Comparison of ENCODE assay signal across 8 cellular contexts in genomic region chr14:67411375-67411774, GRCh38.
DNase-seq lines count a peak whose midpoint lies in the region; ATAC-seq lines count a peak whose summit lies in the region.

No MANE protein-coding gene starts in this region.

- no peaks in the 10 kb centered on the region for H3K9me3 ChIP-seq in mucosa of rectum (ENCODE audit: control insufficient read depth in 2 of 2, low read length in 2 of 2)

- H3K27ac ChIP-seq in mucosa of rectum (ENCODE audit: low read depth in 2 of 2, low read length in 2 of 2): peak overlapping the region; percentile 83 to 88

- H3K27ac Mint-ChIP-seq in stimulated activated naive CD8-positive, alpha-beta T cell treated with anti-CD3 and anti-CD28 coated beads, Interleukin-15, amount 100 ng/mL, for 72 hours: no peak overlapping the region
- H3K27ac Mint-ChIP-seq in dendritic cell treated with granulocyte-macrophage colony-stimulating factor and Interleukin-4, amounts not matched to agents 40 ng/mL and 50 ng/mL, for 4 days: peak overlapping the region; percentile 50
- H3K27ac Mint-ChIP-seq in stimulated activated naive B cell treated with anti-CD40 and anti-IgM and Interleukin-4, amounts not matched to agents 10 μg/mL and 1 μg/mL and 100 μg/mL, for 72 hours: no peak overlapping the region

- no peaks in the 10 kb centered on the region for H3K27me3 ChIP-seq in mucosa of rectum (ENCODE audit: control insufficient read depth in 2 of 2, insufficient read depth in 2 of 2, low read length in 2 of 2)

- peaks cover 14% of the 10 kb centered on the region for H3K27me3 Mint-ChIP-seq in stimulated activated naive CD8-positive, alpha-beta T cell treated with anti-CD3 and anti-CD28 coated beads, Interleukin-15, amount 100 ng/mL, for 72 hours
- H3K27me3 Mint-ChIP-seq in dendritic cell treated with granulocyte-macrophage colony-stimulating factor and Interleukin-4, amounts not matched to agents 40 ng/mL and 50 ng/mL, for 4 days: peaks cover 36% of the 10 kb centered on the region
- peaks cover 21 to 31% of the 10 kb centered on the region in 2 donors for H3K27me3 Mint-ChIP-seq in stimulated activated naive B cell treated with anti-CD40 and anti-IgM and Interleukin-4, amounts not matched to agents 10 μg/mL and 1 μg/mL and 100 μg/mL, for 72 hours

- ATAC-seq in stimulated activated naive CD8-positive, alpha-beta T cell treated with anti-CD3 and anti-CD28 coated beads, Interleukin-15, amount 100 ng/mL, for 72 hours: no peak
- no peak for ATAC-seq in stimulated activated naive CD8-positive, alpha-beta T cell treated with anti-CD3 and anti-CD28 coated beads, Interleukin-15, Interleukin-2, amounts not matched to agents 100 U/mL and 50 U/mL, for 24 hours
- ATAC-seq in GM21381 (IDR thresholded peaks at IDR 0.05; ENCODE audit: unreplicated experiment): no peak
- ATAC-seq in stimulated activated naive B cell treated with anti-CD40 and anti-IgM and Interleukin-4, amounts not matched to agents 10 μg/mL and 1 μg/mL and 100 μg/mL, for 72 hours (replicated peaks): no peak
- no peak for ATAC-seq in HG03045 (IDR thresholded peaks at IDR 0.05; ENCODE audit: unreplicated experiment)

- DNase-seq in stimulated activated naive CD8-positive, alpha-beta T cell treated with anti-CD3 and anti-CD28 coated beads, Interleukin-15, amount 100 ng/mL, for 72 hours: no peak
- DNase-seq in stimulated activated naive CD8-positive, alpha-beta T cell treated with anti-CD3 and anti-CD28 coated beads, Interleukin-15, Interleukin-2, amounts not matched to agents 100 U/mL and 50 U/mL, for 24 hours: no peak
- no peak for DNase-seq in NCI-H2196 (lab: John Stamatoyannopoulos, UW; ENCODE audit: unreplicated experiment)
- no peak for DNase-seq in stimulated activated naive B cell treated with anti-CD40 and anti-IgM and Interleukin-4, amounts not matched to agents 10 μg/mL and 1 μg/mL and 100 μg/mL, for 72 hours

- intact Hi-C loops in dendritic cell treated with granulocyte-macrophage colony-stimulating factor and Interleukin-4, amounts not matched to agents 40 ng/mL and 50 ng/mL, for 4 days (cut with micrococcal nuclease): no loop called here

- peak overlapping the region; percentile 70 to 79 for H3K4me3 Mint-ChIP-seq in stimulated activated naive CD8-positive, alpha-beta T cell treated with anti-CD3 and anti-CD28 coated beads, Interleukin-15, amount 100 ng/mL, for 72 hours
- peak overlapping the region; percentile 67 for H3K4me3 Mint-ChIP-seq in dendritic cell treated with granulocyte-macrophage colony-stimulating factor and Interleukin-4, amounts not matched to agents 40 ng/mL and 50 ng/mL, for 4 days
- peak overlapping the region in 1 of 2 donors; percentile 81 for H3K4me3 Mint-ChIP-seq in stimulated activated naive B cell treated with anti-CD40 and anti-IgM and Interleukin-4, amounts not matched to agents 10 μg/mL and 1 μg/mL and 100 μg/mL, for 72 hours

- peaks cover 15 to 20% of the 10 kb centered on the region in 2 donors for H3K4me1 ChIP-seq in mucosa of rectum (ENCODE audit: control insufficient read depth in 2 of 2, insufficient read depth in 2 of 2, low read length in 2 of 2)

- no peaks in the 10 kb centered on the region for H3K36me3 Mint-ChIP-seq in dendritic cell treated with granulocyte-macrophage colony-stimulating factor and Interleukin-4, amounts not matched to agents 40 ng/mL and 50 ng/mL, for 4 days (ENCODE audit: low read depth)
- no peaks in the 10 kb centered on the region for H3K36me3 Mint-ChIP-seq in stimulated activated naive B cell treated with anti-CD40 and anti-IgM and Interleukin-4, amounts not matched to agents 10 μg/mL and 1 μg/mL and 100 μg/mL, for 72 hours

- H3K4me1 Mint-ChIP-seq in stimulated activated naive CD8-positive, alpha-beta T cell treated with anti-CD3 and anti-CD28 coated beads, Interleukin-15, amount 100 ng/mL, for 72 hours: peaks cover 30% of the 10 kb centered on the region
- peaks cover 25% of the 10 kb centered on the region for H3K4me1 Mint-ChIP-seq in dendritic cell treated with granulocyte-macrophage colony-stimulating factor and Interleukin-4, amounts not matched to agents 40 ng/mL and 50 ng/mL, for 4 days (ENCODE audit: low read depth)
- H3K4me1 Mint-ChIP-seq in stimulated activated naive B cell treated with anti-CD40 and anti-IgM and Interleukin-4, amounts not matched to agents 10 μg/mL and 1 μg/mL and 100 μg/mL, for 72 hours: peaks cover 16 to 33% of the 10 kb centered on the region in 2 donors

- H3K4me3 ChIP-seq in mucosa of rectum (ENCODE audit: low read length in 2 of 2): peak overlapping the region; percentile 73 to 81

- peak overlapping the region; percentile 68 to 90 for H3K9ac ChIP-seq in mucosa of rectum (ENCODE audit: low read depth in 1 of 2, low read length in 2 of 2)

- H3K9me3 Mint-ChIP-seq in stimulated activated naive CD8-positive, alpha-beta T cell treated with anti-CD3 and anti-CD28 coated beads, Interleukin-15, amount 100 ng/mL, for 72 hours: no peaks in the 10 kb centered on the region
- H3K9me3 Mint-ChIP-seq in dendritic cell treated with granulocyte-macrophage colony-stimulating factor and Interleukin-4, amounts not matched to agents 40 ng/mL and 50 ng/mL, for 4 days: no peaks in the 10 kb centered on the region
- H3K9me3 Mint-ChIP-seq in stimulated activated naive B cell treated with anti-CD40 and anti-IgM and Interleukin-4, amounts not matched to agents 10 μg/mL and 1 μg/mL and 100 μg/mL, for 72 hours: no peaks in the 10 kb centered on the region

- H3K36me3 ChIP-seq in mucosa of rectum (ENCODE audit: control insufficient read depth in 2 of 2, insufficient read depth in 2 of 2, low read length in 2 of 2): no peaks in the 10 kb centered on the region
